ENCODE assay signal across 29 cellular contexts in genomic region chr1:219686171-219686570, GRCh38.
"Had no signal": no experiment of that assay in that cellular context is flagged by ENCODE, and none has a peak within 500 bp of the region (broad histone marks: within the 10 kb centered on the region; RNA-seq: fewer than 3 reads in every experiment).

No MANE protein-coding gene starts in this region.

- H3K4me1 Mint-ChIP-seq: activated CD4-positive, alpha-beta memory T cell treated with anti-CD3 and anti-CD28 coated beads, Interleukin-2, amount 10 ng/mL, durations not matched to agents 7 days and 5 days; activated CD8-positive, alpha-beta memory T cell treated with anti-CD3 and anti-CD28 coated beads, Interleukin-2, amount 10 ng/mL, durations not matched to agents 7 days and 5 days; activated naive CD8-positive, alpha-beta T cell treated with anti-CD3 and anti-CD28 coated beads for 36 hours had no signal

- H3K27ac Mint-ChIP-seq: activated CD4-positive, alpha-beta memory T cell treated with anti-CD3 and anti-CD28 coated beads, Interleukin-2, amount 10 ng/mL, durations not matched to agents 7 days and 5 days; activated CD8-positive, alpha-beta memory T cell treated with anti-CD3 and anti-CD28 coated beads, Interleukin-2, amount 10 ng/mL, durations not matched to agents 7 days and 5 days; activated naive CD8-positive, alpha-beta T cell treated with anti-CD3 and anti-CD28 coated beads for 36 hours had no signal

- H3K4me3 ChIP-seq: PC-9, SK-N-MC had no signal

- H3K4me3 Mint-ChIP-seq: activated CD4-positive, alpha-beta memory T cell treated with anti-CD3 and anti-CD28 coated beads, Interleukin-2, amount 10 ng/mL, durations not matched to agents 7 days and 5 days; activated CD8-positive, alpha-beta memory T cell treated with anti-CD3 and anti-CD28 coated beads, Interleukin-2, amount 10 ng/mL, durations not matched to agents 7 days and 5 days; activated naive CD8-positive, alpha-beta T cell treated with anti-CD3 and anti-CD28 coated beads for 36 hours had no signal

- H3K27me3 ChIP-seq: brain microvascular endothelial cell had no signal

- H3K4me2 ChIP-seq: KMS-11, PC-9 had no signal

- ATAC-seq: activated CD8-positive, alpha-beta memory T cell treated with anti-CD3 and anti-CD28 coated beads, Interleukin-2, amount 10 ng/mL, durations not matched to agents 7 days and 5 days had no signal

- H3K27me3 Mint-ChIP-seq: activated CD4-positive, alpha-beta memory T cell treated with anti-CD3 and anti-CD28 coated beads, Interleukin-2, amount 10 ng/mL, durations not matched to agents 7 days and 5 days; activated CD8-positive, alpha-beta memory T cell treated with anti-CD3 and anti-CD28 coated beads, Interleukin-2, amount 10 ng/mL, durations not matched to agents 7 days and 5 days; activated naive CD8-positive, alpha-beta T cell treated with anti-CD3 and anti-CD28 coated beads for 36 hours had no signal

- H2AFZ ChIP-seq: PC-9 had no signal

- H3K36me3 ChIP-seq: brain microvascular endothelial cell, WERI-Rb-1 had no signal

- H3K27ac ChIP-seq: brain microvascular endothelial cell, KMS-11, PC-9, SK-N-MC, WERI-Rb-1 had no signal

- H3K36me3 Mint-ChIP-seq: activated CD8-positive, alpha-beta memory T cell treated with anti-CD3 and anti-CD28 coated beads, Interleukin-2, amount 10 ng/mL, durations not matched to agents 7 days and 5 days; activated naive CD8-positive, alpha-beta T cell treated with anti-CD3 and anti-CD28 coated beads for 36 hours had no signal

- H3K9ac ChIP-seq: KMS-11 had no signal

- H3K9me3 Mint-ChIP-seq: activated CD4-positive, alpha-beta memory T cell treated with anti-CD3 and anti-CD28 coated beads, Interleukin-2, amount 10 ng/mL, durations not matched to agents 7 days and 5 days had no signal

- DNase-seq: activated CD4-positive, alpha-beta memory T cell treated with anti-CD3 and anti-CD28 coated beads, Interleukin-2, amount 10 ng/mL, durations not matched to agents 7 days and 5 days; activated CD4-positive, alpha-beta T cell treated with anti-CD3 and anti-CD28 coated beads for 1 hour; activated CD4-positive, alpha-beta T cell treated with anti-CD3 and anti-CD28 coated beads for 48 hours; activated CD4-positive, CD25-positive, alpha-beta regulatory T cell; activated CD8-positive, alpha-beta memory T cell treated with anti-CD3 and anti-CD28 coated beads for 24 hours; activated CD8-positive, alpha-beta memory T cell treated with anti-CD3 and anti-CD28 coated beads, Interleukin-2, amount 10 ng/mL, durations not matched to agents 7 days and 5 days; activated CD8-positive, alpha-beta memory T cell treated with anti-CD3 and anti-CD28 coated beads, Interleukin-2, amount 50 U/mL, for 48 hours; activated effector memory CD4-positive, alpha-beta T cell treated with Interleukin-2 at 50 U/mL for 16 hours; activated naive CD4-positive, alpha-beta T cell treated with anti-CD3 and anti-CD28 coated beads, Interleukin-2, amount 50 U/mL, for 16 hours; activated naive CD8-positive, alpha-beta T cell treated with anti-CD3 and anti-CD28 coated beads for 36 hours; activated T-cell treated with anti-CD3 and anti-CD28 coated beads, Interleukin-2, amount 50 U/mL, for 48 hours; amniotic stem cell; aorta; brain microvascular endothelial cell; central memory CD4-positive, alpha-beta T cell; NCI-H146; NCI-H2029 treated with DMSO at 0.1 percent for 48 hours; NCI-H2107; NCI-H510A; NCI-H526; NK-92 treated with Interleukin-12 subunit alpha and Interleukin-12 subunit beta, amount 100 ng/mL, for 24 hours; PC-9; Right ventricle myocardium superior; T-helper 1 cell; T-helper 2 cell; T-helper 9 cell; WERI-Rb-1 had no signal
